12 cellular contexts compared by ENCODE assay signal in the genomic region with DNA sequence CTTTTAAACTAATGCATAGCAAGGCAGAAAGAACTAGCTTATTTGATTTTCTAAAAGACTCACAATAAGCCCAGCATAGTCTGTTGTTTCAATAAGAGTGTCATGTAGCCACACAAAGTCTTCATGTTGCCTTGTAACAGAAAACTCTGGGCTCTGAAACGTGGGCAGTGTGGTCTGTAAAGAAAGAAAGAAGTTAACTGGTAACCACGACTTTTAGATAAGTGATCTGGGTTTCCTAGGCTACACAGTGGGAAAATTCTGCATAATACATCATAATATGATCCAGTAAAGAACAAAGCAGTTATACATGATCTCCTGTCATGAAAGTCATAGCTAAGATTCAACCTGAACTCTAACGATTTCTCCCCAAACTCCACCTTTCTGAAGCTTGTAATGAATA. TPM values are rescaled to one million over a fixed set of nuclear protein-coding genes. Genes with fewer than 3 reads are reported as not detected.
DNase-seq lines count a peak whose midpoint lies in the region; ATAC-seq and TF ChIP-seq lines count a peak whose summit lies in the region.
"Had no signal": no experiment of that assay in that cellular context is flagged by ENCODE, and none has a peak within 500 bp of the region (broad histone marks: within the 10 kb centered on the region; RNA-seq: fewer than 3 reads in every experiment).

No MANE protein-coding gene starts in this region.

- H3K4me1 Mint-ChIP-seq in activated CD8-positive, alpha-beta memory T cell treated with anti-CD3 and anti-CD28 coated beads, Interleukin-2, amount 10 ng/mL, durations not matched to agents 7 days and 5 days = peaks cover 70% of the 10 kb centered on the region
- H3K4me1 Mint-ChIP-seq in brain = peaks cover 44% of the 10 kb centered on the region

- no peaks in the 10 kb centered on the region for H3K27me3 ChIP-seq in spleen (replicated peaks in 1 of 7)
- H3K27me3 ChIP-seq: adrenal gland had no signal

- H3K36me3 Mint-ChIP-seq in activated CD8-positive, alpha-beta memory T cell treated with anti-CD3 and anti-CD28 coated beads, Interleukin-2, amount 10 ng/mL, durations not matched to agents 7 days and 5 days = peaks cover 79% of the 10 kb centered on the region
- peaks cover 70% of the 10 kb centered on the region for H3K36me3 Mint-ChIP-seq in brain

- intact Hi-C loops in spleen (cut with DNase I; ENCODE audit: low total_unique reads) = no loop called here

- peak overlapping the region; percentile 68 for H3K27ac Mint-ChIP-seq in activated CD8-positive, alpha-beta memory T cell treated with anti-CD3 and anti-CD28 coated beads, Interleukin-2, amount 10 ng/mL, durations not matched to agents 7 days and 5 days
- H3K27ac Mint-ChIP-seq in brain = peak overlapping the region in 4 of 5 experiments; percentile 10 to 70 (median 26)

- no peak overlapping the region for H3K4me3 ChIP-seq in spleen
- H3K4me3 ChIP-seq: adrenal gland had no signal

- no peaks in the 10 kb centered on the region for H3K9me3 Mint-ChIP-seq in activated CD8-positive, alpha-beta memory T cell treated with anti-CD3 and anti-CD28 coated beads, Interleukin-2, amount 10 ng/mL, durations not matched to agents 7 days and 5 days (ENCODE audit: low read depth)
- no peaks in the 10 kb centered on the region for H3K9me3 Mint-ChIP-seq in brain

- DNase-seq in activated CD8-positive, alpha-beta memory T cell treated with anti-CD3 and anti-CD28 coated beads, Interleukin-2, amount 10 ng/mL, durations not matched to agents 7 days and 5 days = no peak
- DNase-seq in activated CD8-positive, alpha-beta memory T cell treated with anti-CD3 and anti-CD28 coated beads for 24 hours = no peak
- DNase-seq in OCI-M1 (lab: John Stamatoyannopoulos, UW) (peak; percentile 78), spleen (no peak), anterior cingulate cortex (lab: John Stamatoyannopoulos, UW) (no peak), NCI-H1436 (lab: John Stamatoyannopoulos, UW) (no peak)
- DNase-seq: ACHN, adrenal gland, NCI-H1105 treated with DMSO at 0.1 percent for 48 hours, PC-3 had no signal

- TF ChIP-seq CTCF in brain (conservative IDR thresholded peaks at IDR 0.05) (no peak), spleen (IDR thresholded peaks at IDR 0.05 in 8 of 11, conservative IDR thresholded peaks at IDR 0.05 in 3 of 11) (no peak)

- ATAC-seq in activated CD8-positive, alpha-beta memory T cell treated with anti-CD3 and anti-CD28 coated beads, Interleukin-2, amount 10 ng/mL, durations not matched to agents 7 days and 5 days = peak; percentile 15
- ATAC-seq in GM19455 (IDR thresholded peaks at IDR 0.05; ENCODE audit: unreplicated experiment) = no peak
- ATAC-seq: PC-3 had no signal

- 30 to 42% (median 38%) methylated on average over 3 of the region's 3 CpGs for WGBS in spleen, 5 donors

- peaks cover 30 to 77% (median 53%) of the 10 kb centered on the region in 6 donors for H3K4me1 ChIP-seq in spleen

- H3K4me3 Mint-ChIP-seq in activated CD8-positive, alpha-beta memory T cell treated with anti-CD3 and anti-CD28 coated beads, Interleukin-2, amount 10 ng/mL, durations not matched to agents 7 days and 5 days = no peak overlapping the region
- H3K4me3 Mint-ChIP-seq in brain = no peak overlapping the region

- CTCF ChIA-PET in activated CD8-positive, alpha-beta memory T cell treated with anti-CD3 and anti-CD28 coated beads, Interleukin-2, amount 10 ng/mL, durations not matched to agents 7 days and 5 days (lab: Charles Lee) = interaction anchor here (1.0 to 5.7 kb wide), 3 partner anchors 13 to 273 kb away, joined by 3 to 53 read pairs (median 11); partner anchors contain the start of genes MGME1, RRBP1 and SNX5

- H3K36me3 ChIP-seq in spleen = peaks cover 0 to 70% (median 59%) of the 10 kb centered on the region in 6 donors

- no peaks in the 10 kb centered on the region for H3K27me3 Mint-ChIP-seq in activated CD8-positive, alpha-beta memory T cell treated with anti-CD3 and anti-CD28 coated beads, Interleukin-2, amount 10 ng/mL, durations not matched to agents 7 days and 5 days
- H3K27me3 Mint-ChIP-seq in brain = peaks cover 2% of the 10 kb centered on the region

- H3K27ac ChIP-seq in spleen = peak overlapping the region in 7 of 8 donors; percentile 24 to 99 (median 70)
- H3K27ac ChIP-seq: adrenal gland had no signal

- no peaks in the 10 kb centered on the region for H3K9me3 ChIP-seq in spleen
- H3K9me3 ChIP-seq: adrenal gland had no signal

- no peak for TF ChIP-seq POLR2A in spleen (IDR thresholded peaks at IDR 0.05)

RNA-seq across cellular contexts. Expression of gene SNX5, which starts 13.3 kb away (rescaled TPM):
- total RNA-seq in activated CD8-positive, alpha-beta memory T cell treated with anti-CD3 and anti-CD28 coated beads, Interleukin-2, amount 10 ng/mL, durations not matched to agents 7 days and 5 days = 100 to 1,000 TPM; 178 to 192 TPM
- polyA plus RNA-seq in brain (ENCODE audit: insufficient read depth, low read depth, low replicate concordance) (39.1 TPM), spleen (100 to 1,000 TPM; 151 to 181 (median 159) TPM)
- total RNA-seq in spleen = 100 to 1,000 TPM; 126 to 261 (median 192) TPM

RNA-seq across cellular contexts. Expression of gene MGME1, which starts 13.5 kb away (rescaled TPM):
- total RNA-seq in activated CD8-positive, alpha-beta memory T cell treated with anti-CD3 and anti-CD28 coated beads, Interleukin-2, amount 10 ng/mL, durations not matched to agents 7 days and 5 days = 10 to 100 TPM; 46.6 to 50.7 TPM
- polyA plus RNA-seq in brain (ENCODE audit: insufficient read depth, low read depth, low replicate concordance) (13.5 TPM), spleen (10 to 100 TPM; 22.5 to 33.1 (median 26.2) TPM)
- total RNA-seq in spleen = 10 to 100 TPM; 20.9 to 33.4 (median 28.4) TPM
